Comparison of ENCODE assay signal across 19 cellular contexts in the genomic region with DNA sequence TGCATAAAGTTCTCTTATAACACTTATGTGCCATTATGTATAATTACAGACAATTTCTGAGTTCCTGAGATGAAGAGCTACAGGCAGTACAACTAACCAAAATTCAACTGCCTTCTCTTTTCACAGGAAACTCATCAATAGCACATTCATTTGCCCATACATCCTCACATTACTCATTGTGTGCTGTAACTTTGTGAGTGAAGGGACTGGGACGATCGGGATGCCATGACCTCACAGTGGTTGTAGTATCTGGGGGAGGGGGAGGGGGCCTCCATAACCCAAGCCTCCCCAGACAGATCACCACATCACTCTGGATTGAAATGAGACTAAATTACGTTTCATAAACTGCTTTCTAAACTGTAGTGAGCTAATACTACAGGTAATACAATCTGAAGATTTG.
DNase-seq lines count a peak whose midpoint lies in the region; ATAC-seq, FAIRE-seq and TF ChIP-seq lines count a peak whose summit lies in the region.
"Had no signal": no experiment of that assay in that cellular context is flagged by ENCODE, and none has a peak within 500 bp of the region (broad histone marks: within the 10 kb centered on the region; RNA-seq: fewer than 3 reads in every experiment).

No MANE protein-coding gene starts in this region.

- H2AK5ac ChIP-seq in mesenchymal stem cell (ENCODE audit: low read length, severe bottlenecking) (no peak overlapping the region), mesendoderm (ENCODE audit: low read length) (no peak overlapping the region)

- no peaks in the 10 kb centered on the region for H3F3A ChIP-seq in Loucy (ENCODE audit: low read depth)

- no peak overlapping the region for H2BK120ac ChIP-seq in mesenchymal stem cell (ENCODE audit: low read depth, low read length)
- no peak overlapping the region for H2BK120ac ChIP-seq in mesendoderm (ENCODE audit: low read depth, low read length)

- H2AFZ ChIP-seq in Loucy (ENCODE audit: low read length) = 0 out of 2 replicates have a peak overlapping the region, but pooled peaks have one; percentile 22
- no peak overlapping the region for H2AFZ ChIP-seq in mesenchymal stem cell (ENCODE audit: low read depth, low read length)
- H2AFZ ChIP-seq: GM23338 had no signal

- no peak overlapping the region for H2BK12ac ChIP-seq in mesenchymal stem cell (ENCODE audit: low read length in 2 of 2)

- H3K79me2 ChIP-seq in Loucy (ENCODE audit: insufficient read depth, low read length) = no peaks in the 10 kb centered on the region
- H3K79me2 ChIP-seq in mesendoderm (ENCODE audit: control insufficient read depth, insufficient read depth, low read length) = no peaks in the 10 kb centered on the region

- no peaks in the 10 kb centered on the region for H4K20me1 ChIP-seq in BLaER1 treated with 17β-estradiol and CSF1 and Interleukin-3, amounts not matched to agents 10 nM and 100 nM
- H4K20me1 ChIP-seq in Loucy (ENCODE audit: insufficient read depth, low read length, poor library complexity, severe bottlenecking) = no peaks in the 10 kb centered on the region

- H3K4me2 ChIP-seq in BLaER1 treated with 17β-estradiol and CSF1 and Interleukin-3, amounts not matched to agents 10 nM and 100 nM = peak overlapping the region in 7 of 11 experiments; percentile 2 to 54 (median 34); a peak in 12 of 22 replicates
- H3K4me2 ChIP-seq in Loucy (ENCODE audit: low read depth, low read length, poor library complexity, severe bottlenecking) (no peak overlapping the region), mesenchymal stem cell (ENCODE audit: low read length, poor library complexity, severe bottlenecking) (no peak overlapping the region), mesendoderm (ENCODE audit: low read length) (no peak overlapping the region)
- H3K4me2 ChIP-seq: GM23338 had no signal

- peaks cover 0 to 13% (median 0%) of the 10 kb centered on the region in 11 experiments; a peak in 3 of 22 replicates for H3K9me3 ChIP-seq in BLaER1 treated with 17β-estradiol and CSF1 and Interleukin-3, amounts not matched to agents 10 nM and 100 nM (replicated peaks in 1 of 11)
- H3K9me3 ChIP-seq in Loucy (ENCODE audit: insufficient read depth, low read depth, low read length) (no peaks in the 10 kb centered on the region), mesenchymal stem cell (ENCODE audit: control insufficient read depth, low read length) (no peaks in the 10 kb centered on the region), Peyer's patch (no peaks in the 10 kb centered on the region)
- H3K9me3 ChIP-seq: BE2C had no signal

- no peak overlapping the region for H4K91ac ChIP-seq in mesenchymal stem cell (ENCODE audit: low read length)

- FAIRE-seq in bronchial epithelial cell (lab: Jason Lieb, UNC) = no peak

- no peak overlapping the region for H3K4me3 ChIP-seq in BLaER1 treated with 17β-estradiol and CSF1 and Interleukin-3, amounts not matched to agents 10 nM and 100 nM
- H3K4me3 ChIP-seq in Loucy (ENCODE audit: low read length, poor library complexity, severe bottlenecking) (no peak overlapping the region), bronchial epithelial cell (ENCODE audit: low read depth, low read length) (no peak overlapping the region), mesenchymal stem cell (ENCODE audit: insufficient read depth in 1 of 2, low read depth in 1 of 2, low read length in 2 of 2) (no peak overlapping the region), mesendoderm (ENCODE audit: low read length) (no peak overlapping the region), Peyer's patch (no peak overlapping the region)
- H3K4me3 ChIP-seq: GM23338, SK-N-MC had no signal

- H3K4ac ChIP-seq in mesenchymal stem cell (ENCODE audit: low read depth in 1 of 2, low read length in 2 of 2) = no peak overlapping the region
- H3K4ac ChIP-seq in mesendoderm (ENCODE audit: low read depth, low read length) = no peak overlapping the region

- H4K8ac ChIP-seq in mesenchymal stem cell (ENCODE audit: low read length) (no peak overlapping the region), mesendoderm (ENCODE audit: low read depth, low read length) (no peak overlapping the region)

- H3K23ac ChIP-seq in mesenchymal stem cell (ENCODE audit: low read length in 2 of 2) = no peak overlapping the region
- H3K23ac ChIP-seq in mesendoderm (ENCODE audit: low read length) = no peak overlapping the region

- intact Hi-C loops in Right ventricle myocardium inferior (cut with DNase I) = no loop called here

- TF ChIP-seq CTCF in Loucy (conservative IDR thresholded peaks at IDR 0.05; ENCODE audit: low read length) = no peak
- no peak for TF ChIP-seq CTCF in bronchial epithelial cell (IDR thresholded peaks at IDR 0.05; ENCODE audit: insufficient read depth, low read length, severe bottlenecking)
- no peak for TF ChIP-seq CTCF in Peyer's patch (IDR thresholded peaks at IDR 0.05)

- H4K5ac ChIP-seq in mesendoderm (ENCODE audit: low read length) = no peak overlapping the region

- H3K79me1 ChIP-seq in mesenchymal stem cell (replicated peaks; ENCODE audit: low read length, poor library complexity, severe bottlenecking) = no peaks in the 10 kb centered on the region
- no peaks in the 10 kb centered on the region for H3K79me1 ChIP-seq in mesendoderm (ENCODE audit: low read length)

- H3K18ac ChIP-seq in mesenchymal stem cell (ENCODE audit: low read depth in 1 of 2, low read length in 2 of 2) (no peak overlapping the region), mesendoderm (ENCODE audit: low read length) (no peak overlapping the region)

- no peak overlapping the region for H3K56ac ChIP-seq in mesendoderm (ENCODE audit: low read length)

- no peaks in the 10 kb centered on the region for H3K36me3 ChIP-seq in BLaER1 treated with 17β-estradiol and CSF1 and Interleukin-3, amounts not matched to agents 10 nM and 100 nM
- H3K36me3 ChIP-seq in Loucy (ENCODE audit: insufficient read depth, low read length) = no peaks in the 10 kb centered on the region
- H3K36me3 ChIP-seq in bronchial epithelial cell (ENCODE audit: control insufficient read depth, insufficient read depth, low read length) = no peaks in the 10 kb centered on the region
- no peaks in the 10 kb centered on the region for H3K36me3 ChIP-seq in mesenchymal stem cell (ENCODE audit: control insufficient read depth in 1 of 2, insufficient read depth in 2 of 2, low read depth in 1 of 2, low read length in 2 of 2)
- H3K36me3 ChIP-seq in mesendoderm (ENCODE audit: control insufficient read depth, insufficient read depth, low read length) = no peaks in the 10 kb centered on the region
- peaks cover 0 to 7% (median 0%) of the 10 kb centered on the region in 3 donors for H3K36me3 ChIP-seq in Peyer's patch
- H3K36me3 ChIP-seq: BE2C had no signal

- H2BK15ac ChIP-seq in mesenchymal stem cell (ENCODE audit: low read depth, poor library complexity, severe bottlenecking) (no peak overlapping the region), mesendoderm (replicated peaks; ENCODE audit: low read depth) (no peak overlapping the region)

- no peak overlapping the region for H2BK5ac ChIP-seq in mesenchymal stem cell (ENCODE audit: low read depth, low read length, poor library complexity, severe bottlenecking)
- no peak overlapping the region for H2BK5ac ChIP-seq in mesendoderm (ENCODE audit: low read length)

- H3K27me3 ChIP-seq in BLaER1 treated with 17β-estradiol and CSF1 and Interleukin-3, amounts not matched to agents 10 nM and 100 nM = no peaks in the 10 kb centered on the region
- H3K27me3 ChIP-seq in Loucy (ENCODE audit: insufficient read depth, low read length, poor library complexity, severe bottlenecking) (no peaks in the 10 kb centered on the region), bronchial epithelial cell (ENCODE audit: control insufficient read depth, insufficient read depth, low read length) (no peaks in the 10 kb centered on the region), mesenchymal stem cell (ENCODE audit: control insufficient read depth in 1 of 2, insufficient read depth in 1 of 2, low read length in 2 of 2) (no peaks in the 10 kb centered on the region), mesendoderm (ENCODE audit: insufficient read depth, low read length, poor library complexity) (no peaks in the 10 kb centered on the region), Peyer's patch (no peaks in the 10 kb centered on the region)

- WGBS in mesenchymal stem cell = no CpG with 5 or more reads among the region's 3 CpGs
- WGBS in mesendoderm (ENCODE audit: extremely low coverage, insufficient coverage, low lambda C conversion rate) = no CpG with 5 or more reads among the region's 3 CpGs

- no peak for TF ChIP-seq POLR2A in Peyer's patch (IDR thresholded peaks at IDR 0.05)

- no peak overlapping the region for H3K14ac ChIP-seq in mesenchymal stem cell (ENCODE audit: low read length in 2 of 2)

- no peak overlapping the region for H3K9ac ChIP-seq in BLaER1 treated with 17β-estradiol and CSF1 and Interleukin-3, amounts not matched to agents 10 nM and 100 nM
- H3K9ac ChIP-seq in Loucy (ENCODE audit: low read depth, low read length, poor library complexity, severe bottlenecking) = no peak overlapping the region
- H3K9ac ChIP-seq in mesenchymal stem cell (ENCODE audit: low read length) = no peak overlapping the region
- H3K9ac ChIP-seq in mesendoderm (ENCODE audit: low read length) = no peak overlapping the region

- no peaks in the 10 kb centered on the region for H3K9me2 ChIP-seq in Loucy (replicated peaks; ENCODE audit: low read depth, low read length)

- H3K4me1 ChIP-seq in BLaER1 treated with 17β-estradiol and CSF1 and Interleukin-3, amounts not matched to agents 10 nM and 100 nM = peaks cover 29 to 76% (median 43%) of the 10 kb centered on the region in 10 experiments
- H3K4me1 ChIP-seq in Loucy (ENCODE audit: insufficient read depth, low read length, poor library complexity, severe bottlenecking) (peaks cover 15% of the 10 kb centered on the region), mesenchymal stem cell (ENCODE audit: control insufficient read depth, insufficient read depth, low read depth, low read length) (no peaks in the 10 kb centered on the region), mesendoderm (ENCODE audit: control insufficient read depth, low read depth, low read length) (no peaks in the 10 kb centered on the region), Peyer's patch (no peaks in the 10 kb centered on the region)
- H3K4me1 ChIP-seq: BE2C had no signal

- H3K27ac ChIP-seq in BLaER1 treated with 17β-estradiol and CSF1 and Interleukin-3, amounts not matched to agents 10 nM and 100 nM = peak overlapping the region in 4 of 11 experiments; percentile 6 to 70 (median 46); a peak in 5 of 22 replicates
- H3K27ac ChIP-seq in mesenchymal stem cell (ENCODE audit: low read length, poor library complexity, severe bottlenecking) (no peak overlapping the region), mesendoderm (ENCODE audit: low read depth, low read length) (no peak overlapping the region), Peyer's patch (no peak overlapping the region)
- H3K27ac ChIP-seq: SK-N-MC had no signal

- ATAC-seq in Right ventricle myocardium inferior (no peak), GM19324 (IDR thresholded peaks at IDR 0.05; ENCODE audit: low FRiP score, unreplicated experiment) (no peak)
- ATAC-seq: CD8-positive, alpha-beta T cell; GM23338; Panc1 had no signal

- DNase-seq in bronchial epithelial cell (ENCODE audit: low read depth) = peak; percentile 15
- peak; percentile 5 for DNase-seq in mesenchymal stem cell
- DNase-seq in mesendoderm = no peak
- no peak for DNase-seq in Peyer's patch
- DNase-seq in Right ventricle myocardium inferior (ENCODE audit: missing footprints) = no peak
- DNase-seq: BE2C; CD8-positive, alpha-beta T cell; KBM-7; NCI-H1417; NCI-H1930; NCI-H345; NCI-H526; SHP77 had no signal

Comparison
In these comparisons a context has a peak if more than half of its experiments do, and no peak if none do; other contexts are left out.
1. H3K4me2 ChIP-seq: peak in BLaER1 treated with 17β-estradiol and CSF1 and Interleukin-3, amounts not matched to agents 10 nM and 100 nM (7 of 11); none in Loucy (single experiment), mesenchymal stem cell (single experiment) and mesendoderm (single experiment).
2. DNase-seq: peak in bronchial epithelial cell (single experiment) and mesenchymal stem cell (single experiment); none in mesendoderm (single experiment), Peyer's patch (0 of 3) and Right ventricle myocardium inferior (single experiment).